In genomic region chr7:120989571-120990220, GRCh38 we compare ENCODE assay signal across 10 cellular contexts. TPM values are rescaled to one million over a fixed set of nuclear protein-coding genes. Genes with fewer than 3 reads are reported as not detected.
DNase-seq lines count a peak whose midpoint lies in the region; ATAC-seq and TF ChIP-seq lines count a peak whose summit lies in the region.
"Had no signal": no experiment of that assay in that cellular context is flagged by ENCODE, and none has a peak within 500 bp of the region (broad histone marks: within the 10 kb centered on the region; RNA-seq: fewer than 3 reads in every experiment).

No MANE protein-coding gene starts in this region.

- no peak for ATAC-seq in activated T-cell treated with anti-CD3 and anti-CD28 coated beads, Interleukin-2, amount 50 U/mL, for 72 hours (replicated peaks in 1 of 2)
- no peak for ATAC-seq in activated T-cell treated with anti-CD3 and anti-CD28 coated beads, Interleukin-2, amount 50 U/mL, for 4 hours
- no peak for ATAC-seq in natural killer cell

- H3K27me3 Mint-ChIP-seq in activated T-cell treated with anti-CD3 and anti-CD28 coated beads, Interleukin-2, amount 50 U/mL, for 72 hours (ENCODE audit: low read depth): peaks cover 55% of the 10 kb centered on the region
- H3K27me3 Mint-ChIP-seq in activated T-cell treated with anti-CD3 and anti-CD28 coated beads, Interleukin-2, amount 50 U/mL, for 4 hours (ENCODE audit: low read depth): peaks cover 43% of the 10 kb centered on the region
- H3K27me3 Mint-ChIP-seq in natural killer cell (ENCODE audit: low read depth in 2 of 2): peaks cover 31 to 56% of the 10 kb centered on the region in 2 donors

- H3K9me3 Mint-ChIP-seq in activated T-cell treated with anti-CD3 and anti-CD28 coated beads, Interleukin-2, amount 50 U/mL, for 72 hours: no peaks in the 10 kb centered on the region
- no peaks in the 10 kb centered on the region for H3K9me3 Mint-ChIP-seq in activated T-cell treated with anti-CD3 and anti-CD28 coated beads, Interleukin-2, amount 50 U/mL, for 4 hours
- no peaks in the 10 kb centered on the region for H3K9me3 Mint-ChIP-seq in natural killer cell
- H3K9me3 Mint-ChIP-seq: activated T-helper 1 cell treated with anti-CD3 and anti-CD28 coated beads, Interleukin-12 subunit alpha, Interleukin-12 subunit beta, Interleukin-2, Interleukin-4 antibody, amounts not matched to agents 30 ng/mL and 10 ng/mL and 1 ng/mL, durations not matched to agents 14 hours and 24 hours and 36 hours had no signal

- no peaks in the 10 kb centered on the region for H3K36me3 ChIP-seq in uterus

- peaks cover 17% of the 10 kb centered on the region for H3K4me1 Mint-ChIP-seq in activated T-cell treated with anti-CD3 and anti-CD28 coated beads, Interleukin-2, amount 50 U/mL, for 72 hours (ENCODE audit: low read depth)
- peaks cover 15% of the 10 kb centered on the region for H3K4me1 Mint-ChIP-seq in activated T-cell treated with anti-CD3 and anti-CD28 coated beads, Interleukin-2, amount 50 U/mL, for 4 hours (ENCODE audit: low read depth)
- H3K4me1 Mint-ChIP-seq in natural killer cell: peaks cover 22 to 26% of the 10 kb centered on the region in 2 donors

- intact Hi-C loops in natural killer cell (cut with micrococcal nuclease) (loop anchor here (10.0 kb wide), 2 partner anchors 65 to 555 kb away; no protein-coding TSS in a partner anchor), uterus (cut with DNase I; ENCODE audit: low total_unique reads) (loop anchor here (5.0 kb wide), 1 partner anchor 93 kb away; no protein-coding TSS in a partner anchor)

- DNase-seq in activated T-cell treated with anti-CD3 and anti-CD28 coated beads, Interleukin-2, amount 50 U/mL, for 72 hours: no peak
- no peak for DNase-seq in activated T-cell treated with anti-CD3 and anti-CD28 coated beads, Interleukin-2, amount 50 U/mL, for 4 hours
- peak; percentile 11 for DNase-seq in fibroblast of gingiva (ENCODE audit: low read depth)
- DNase-seq in natural killer cell: no peak
- DNase-seq in uterus: peak; percentile 29 to 45
- DNase-seq in dermis blood vessel endothelial cell: no peak
- no peak for DNase-seq in hippocampal formation (lab: John Stamatoyannopoulos, UW)
- no peak for DNase-seq in activated CD4-positive, alpha-beta T cell treated with anti-CD3 and anti-CD28 coated beads for 1 hour
- DNase-seq: 8988T had no signal

- peaks cover 0 to 2% of the 10 kb centered on the region in 2 donors for H3K36me3 Mint-ChIP-seq in activated T-cell treated with anti-CD3 and anti-CD28 coated beads, Interleukin-2, amount 50 U/mL, for 72 hours (ENCODE audit: insufficient read depth in 2 of 2)
- H3K36me3 Mint-ChIP-seq in activated T-cell treated with anti-CD3 and anti-CD28 coated beads, Interleukin-2, amount 50 U/mL, for 4 hours (ENCODE audit: insufficient read depth): no peaks in the 10 kb centered on the region
- no peaks in the 10 kb centered on the region for H3K36me3 Mint-ChIP-seq in natural killer cell

- no peak overlapping the region for H3K27ac Mint-ChIP-seq in activated T-cell treated with anti-CD3 and anti-CD28 coated beads, Interleukin-2, amount 50 U/mL, for 72 hours
- H3K27ac Mint-ChIP-seq in natural killer cell: no peak overlapping the region
- H3K27ac Mint-ChIP-seq: activated T-helper 1 cell treated with anti-CD3 and anti-CD28 coated beads, Interleukin-12 subunit alpha, Interleukin-12 subunit beta, Interleukin-2, Interleukin-4 antibody, amounts not matched to agents 30 ng/mL and 10 ng/mL and 1 ng/mL, durations not matched to agents 14 hours and 24 hours and 36 hours had no signal

- peak overlapping the region; percentile 49 to 62 for H3K4me3 ChIP-seq in uterus

- H3K27ac ChIP-seq in uterus: peak overlapping the region; percentile 89 to 96

- no peaks in the 10 kb centered on the region for H3K9me3 ChIP-seq in uterus

- H3K4me3 Mint-ChIP-seq in activated T-cell treated with anti-CD3 and anti-CD28 coated beads, Interleukin-2, amount 50 U/mL, for 72 hours: peak overlapping the region; percentile 8 to 24
- no peak overlapping the region for H3K4me3 Mint-ChIP-seq in activated T-cell treated with anti-CD3 and anti-CD28 coated beads, Interleukin-2, amount 50 U/mL, for 4 hours
- peak overlapping the region; percentile 29 for H3K4me3 Mint-ChIP-seq in natural killer cell

- no peak for TF ChIP-seq CTCF in natural killer cell (IDR thresholded peaks at IDR 0.05)
- TF ChIP-seq CTCF in uterus (IDR thresholded peaks at IDR 0.05): no peak

- H3K27me3 ChIP-seq in uterus: no peaks in the 10 kb centered on the region

- TF ChIP-seq POLR2A in uterus (IDR thresholded peaks at IDR 0.05): peak; percentile 29 to 57

- H3K4me1 ChIP-seq in uterus: peaks cover 0 to 8% of the 10 kb centered on the region in 2 donors

RNA-seq across cellular contexts. Expression of gene CPED1, which starts 1.2 kb away (rescaled TPM):
- total RNA-seq in activated T-cell treated with anti-CD3 and anti-CD28 coated beads, Interleukin-2, amount 50 U/mL, for 72 hours: not detected
- total RNA-seq in activated T-cell treated with anti-CD3 and anti-CD28 coated beads, Interleukin-2, amount 50 U/mL, for 4 hours: under 1 TPM; 0.20 to 0.69 (median 0.38) TPM
- 1 to 10 TPM in 1 of 3 donors, under 1 TPM in 2; 0.50 to 1.3 (median 0.96) TPM for total RNA-seq in natural killer cell
- total RNA-seq in uterus: 100 to 1,000 TPM in 1 of 4 donors, 10 to 100 TPM in 3; 47.4 to 194 (median 59.2) TPM
- total RNA-seq in dermis blood vessel endothelial cell: 1.9 and 2.3 TPM in 2 replicates
- total RNA-seq: activated T-helper 1 cell treated with anti-CD3 and anti-CD28 coated beads, Interleukin-12 subunit alpha, Interleukin-12 subunit beta, Interleukin-2, Interleukin-4 antibody, amounts not matched to agents 30 ng/mL and 10 ng/mL and 1 ng/mL, durations not matched to agents 14 hours and 24 hours and 36 hours had no signal

RNA-seq across cellular contexts. Expression of gene ING3, which starts 39.1 kb away (rescaled TPM):
- total RNA-seq in activated T-cell treated with anti-CD3 and anti-CD28 coated beads, Interleukin-2, amount 50 U/mL, for 72 hours: 10 to 100 TPM; 40.3 to 45.1 TPM
- total RNA-seq in activated T-cell treated with anti-CD3 and anti-CD28 coated beads, Interleukin-2, amount 50 U/mL, for 4 hours: 10 to 100 TPM; 23.9 to 29.4 (median 27.5) TPM
- total RNA-seq in natural killer cell (10 to 100 TPM; 45.7 to 56.2 (median 50.1) TPM), uterus (10 to 100 TPM; 16.4 to 37.7 (median 21.3) TPM), dermis blood vessel endothelial cell (35.1 and 39.5 TPM in 2 replicates)

Comparison
In these comparisons a context has a peak if more than half of its experiments do, and no peak if none do; other contexts are left out.
1. DNase-seq: peak in fibroblast of gingiva (single experiment) and uterus (2 of 2); none in activated T-cell treated with anti-CD3 and anti-CD28 coated beads, Interleukin-2, amount 50 U/mL, for 72 hours (0 of 2), activated T-cell treated with anti-CD3 and anti-CD28 coated beads, Interleukin-2, amount 50 U/mL, for 4 hours (single experiment), natural killer cell (single experiment), dermis blood vessel endothelial cell (single experiment), hippocampal formation (0 of 2) and activated CD4-positive, alpha-beta T cell treated with anti-CD3 and anti-CD28 coated beads for 1 hour (single experiment).
2. RNA of gene CPED1, which starts 1.2 kb away (total RNA-seq): 47.4 to 194 TPM in uterus; 1.9 to 2.3 TPM in dermis blood vessel endothelial cell, 0.50 to 1.3 TPM in natural killer cell, 0.20 to 0.69 TPM in activated T-cell treated with anti-CD3 and anti-CD28 coated beads, Interleukin-2, amount 50 U/mL, for 4 hours and not detected in activated T-cell treated with anti-CD3 and anti-CD28 coated beads, Interleukin-2, amount 50 U/mL, for 72 hours; every median in the first group is over 10 times any median in the second.